Comparison of ENCODE assay signal across 2 cellular contexts in genomic region chr21:43690346-43690745, GRCh38.
TF ChIP-seq lines count a peak whose summit lies in the region.

No MANE protein-coding gene starts in this region.

TF ChIP-seq in GM12891, 5 proteins besides CTCF, POLR2A, EP300 and RAD21:
- TF ChIP-seq SPI1 (IDR thresholded peaks at IDR 0.05; ENCODE audit: low read depth, low read length) (no peak), POLR2AphosphoS5 (IDR thresholded peaks at IDR 0.05; ENCODE audit: low read depth, low read length) (0 out of 2 replicates have a peak, but pooled peaks have one; percentile 20), POU2F2 (IDR thresholded peaks at IDR 0.05; ENCODE audit: low read depth, low read length) (no peak), PAX5 (IDR thresholded peaks at IDR 0.05; ENCODE audit: insufficient read depth, low read length, severe bottlenecking) (no peak), TAF1 (IDR thresholded peaks at IDR 0.05; ENCODE audit: low read depth, low read length) (no peak)

TF ChIP-seq in GM12878, 131 proteins besides CTCF, POLR2A, EP300 and RAD21:
- TF ChIP-seq, protein P1, sequence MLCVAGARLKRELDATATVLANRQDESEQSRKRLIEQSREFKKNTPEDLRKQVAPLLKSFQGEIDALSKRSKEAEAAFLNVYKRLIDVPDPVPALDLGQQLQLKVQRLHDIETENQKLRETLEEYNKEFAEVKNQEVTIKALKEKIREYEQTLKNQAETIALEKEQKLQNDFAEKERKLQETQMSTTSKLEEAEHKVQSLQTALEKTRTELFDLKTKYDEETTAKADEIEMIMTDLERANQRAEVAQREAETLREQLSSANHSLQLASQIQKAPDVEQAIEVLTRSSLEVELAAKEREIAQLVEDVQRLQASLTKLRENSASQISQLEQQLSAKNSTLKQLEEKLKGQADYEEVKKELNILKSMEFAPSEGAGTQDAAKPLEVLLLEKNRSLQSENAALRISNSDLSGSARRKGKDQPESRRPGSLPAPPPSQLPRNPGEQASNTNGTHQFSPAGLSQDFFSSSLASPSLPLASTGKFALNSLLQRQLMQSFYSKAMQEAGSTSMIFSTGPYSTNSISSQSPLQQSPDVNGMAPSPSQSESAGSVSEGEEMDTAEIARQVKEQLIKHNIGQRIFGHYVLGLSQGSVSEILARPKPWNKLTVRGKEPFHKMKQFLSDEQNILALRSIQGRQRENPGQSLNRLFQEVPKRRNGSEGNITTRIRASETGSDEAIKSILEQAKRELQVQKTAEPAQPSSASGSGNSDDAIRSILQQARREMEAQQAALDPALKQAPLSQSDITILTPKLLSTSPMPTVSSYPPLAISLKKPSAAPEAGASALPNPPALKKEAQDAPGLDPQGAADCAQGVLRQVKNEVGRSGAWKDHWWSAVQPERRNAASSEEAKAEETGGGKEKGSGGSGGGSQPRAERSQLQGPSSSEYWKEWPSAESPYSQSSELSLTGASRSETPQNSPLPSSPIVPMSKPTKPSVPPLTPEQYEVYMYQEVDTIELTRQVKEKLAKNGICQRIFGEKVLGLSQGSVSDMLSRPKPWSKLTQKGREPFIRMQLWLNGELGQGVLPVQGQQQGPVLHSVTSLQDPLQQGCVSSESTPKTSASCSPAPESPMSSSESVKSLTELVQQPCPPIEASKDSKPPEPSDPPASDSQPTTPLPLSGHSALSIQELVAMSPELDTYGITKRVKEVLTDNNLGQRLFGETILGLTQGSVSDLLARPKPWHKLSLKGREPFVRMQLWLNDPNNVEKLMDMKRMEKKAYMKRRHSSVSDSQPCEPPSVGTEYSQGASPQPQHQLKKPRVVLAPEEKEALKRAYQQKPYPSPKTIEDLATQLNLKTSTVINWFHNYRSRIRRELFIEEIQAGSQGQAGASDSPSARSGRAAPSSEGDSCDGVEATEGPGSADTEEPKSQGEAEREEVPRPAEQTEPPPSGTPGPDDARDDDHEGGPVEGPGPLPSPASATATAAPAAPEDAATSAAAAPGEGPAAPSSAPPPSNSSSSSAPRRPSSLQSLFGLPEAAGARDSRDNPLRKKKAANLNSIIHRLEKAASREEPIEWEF (IDR thresholded peaks at IDR 0.05; ENCODE audit: insufficient replicate concordance, low read depth, low read length), result no peak
- TF ChIP-seq MLLT1 (IDR thresholded peaks at IDR 0.05) (no peak), SRF (IDR thresholded peaks at IDR 0.05; ENCODE audit: low read depth in 2 of 2, low read length in 2 of 2) (no peak), RAD51 (IDR thresholded peaks at IDR 0.05) (no peak), BACH1 (IDR thresholded peaks at IDR 0.05; ENCODE audit: borderline replicate concordance) (no peak), PAX8 (IDR thresholded peaks at IDR 0.05) (no peak), ASH2L (IDR thresholded peaks at IDR 0.05; ENCODE audit: borderline replicate concordance, low read depth) (no peak), NFIC (IDR thresholded peaks at IDR 0.05; ENCODE audit: low read depth, low read length) (no peak)
- TF ChIP-seq, protein P2, sequence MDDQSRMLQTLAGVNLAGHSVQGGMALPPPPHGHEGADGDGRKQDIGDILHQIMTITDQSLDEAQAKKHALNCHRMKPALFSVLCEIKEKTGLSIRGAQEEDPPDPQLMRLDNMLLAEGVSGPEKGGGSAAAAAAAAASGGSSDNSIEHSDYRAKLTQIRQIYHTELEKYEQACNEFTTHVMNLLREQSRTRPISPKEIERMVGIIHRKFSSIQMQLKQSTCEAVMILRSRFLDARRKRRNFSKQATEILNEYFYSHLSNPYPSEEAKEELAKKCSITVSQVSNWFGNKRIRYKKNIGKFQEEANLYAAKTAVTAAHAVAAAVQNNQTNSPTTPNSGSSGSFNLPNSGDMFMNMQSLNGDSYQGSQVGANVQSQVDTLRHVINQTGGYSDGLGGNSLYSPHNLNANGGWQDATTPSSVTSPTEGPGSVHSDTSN (IDR thresholded peaks at IDR 0.05; ENCODE audit: insufficient replicate concordance, low read depth, low read length), result no peak
- TF ChIP-seq, protein P3, sequence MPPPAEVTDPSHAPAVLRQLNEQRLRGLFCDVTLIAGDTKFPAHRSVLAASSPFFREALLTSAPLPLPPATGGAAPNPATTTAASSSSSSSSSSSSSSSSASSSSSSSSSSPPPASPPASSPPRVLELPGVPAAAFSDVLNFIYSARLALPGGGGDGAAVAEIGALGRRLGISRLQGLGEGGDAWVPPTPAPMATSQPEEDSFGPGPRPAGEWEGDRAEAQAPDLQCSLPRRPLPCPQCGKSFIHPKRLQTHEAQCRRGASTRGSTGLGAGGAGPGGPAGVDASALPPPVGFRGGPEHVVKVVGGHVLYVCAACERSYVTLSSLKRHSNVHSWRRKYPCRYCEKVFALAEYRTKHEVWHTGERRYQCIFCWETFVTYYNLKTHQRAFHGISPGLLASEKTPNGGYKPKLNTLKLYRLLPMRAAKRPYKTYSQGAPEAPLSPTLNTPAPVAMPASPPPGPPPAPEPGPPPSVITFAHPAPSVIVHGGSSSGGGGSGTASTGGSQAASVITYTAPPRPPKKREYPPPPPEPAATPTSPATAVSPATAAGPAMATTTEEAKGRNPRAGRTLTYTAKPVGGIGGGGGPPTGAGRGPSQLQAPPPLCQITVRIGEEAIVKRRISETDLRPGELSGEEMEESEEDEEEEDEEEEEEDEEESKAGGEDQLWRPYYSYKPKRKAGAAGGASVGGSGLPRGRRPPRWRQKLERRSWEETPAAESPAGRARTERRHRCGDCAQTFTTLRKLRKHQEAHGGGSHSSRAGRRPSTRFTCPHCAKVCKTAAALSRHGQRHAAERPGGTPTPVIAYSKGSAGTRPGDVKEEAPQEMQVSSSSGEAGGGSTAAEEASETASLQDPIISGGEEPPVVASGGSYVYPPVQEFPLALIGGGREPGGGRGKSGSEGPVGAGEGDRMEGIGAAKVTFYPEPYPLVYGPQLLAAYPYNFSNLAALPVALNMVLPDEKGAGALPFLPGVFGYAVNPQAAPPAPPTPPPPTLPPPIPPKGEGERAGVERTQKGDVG (CRISPR knock-in tag; IDR thresholded peaks at IDR 0.05), result no peak
